Comparison of ENCODE assay signal across 1 cellular context in the genomic region with DNA sequence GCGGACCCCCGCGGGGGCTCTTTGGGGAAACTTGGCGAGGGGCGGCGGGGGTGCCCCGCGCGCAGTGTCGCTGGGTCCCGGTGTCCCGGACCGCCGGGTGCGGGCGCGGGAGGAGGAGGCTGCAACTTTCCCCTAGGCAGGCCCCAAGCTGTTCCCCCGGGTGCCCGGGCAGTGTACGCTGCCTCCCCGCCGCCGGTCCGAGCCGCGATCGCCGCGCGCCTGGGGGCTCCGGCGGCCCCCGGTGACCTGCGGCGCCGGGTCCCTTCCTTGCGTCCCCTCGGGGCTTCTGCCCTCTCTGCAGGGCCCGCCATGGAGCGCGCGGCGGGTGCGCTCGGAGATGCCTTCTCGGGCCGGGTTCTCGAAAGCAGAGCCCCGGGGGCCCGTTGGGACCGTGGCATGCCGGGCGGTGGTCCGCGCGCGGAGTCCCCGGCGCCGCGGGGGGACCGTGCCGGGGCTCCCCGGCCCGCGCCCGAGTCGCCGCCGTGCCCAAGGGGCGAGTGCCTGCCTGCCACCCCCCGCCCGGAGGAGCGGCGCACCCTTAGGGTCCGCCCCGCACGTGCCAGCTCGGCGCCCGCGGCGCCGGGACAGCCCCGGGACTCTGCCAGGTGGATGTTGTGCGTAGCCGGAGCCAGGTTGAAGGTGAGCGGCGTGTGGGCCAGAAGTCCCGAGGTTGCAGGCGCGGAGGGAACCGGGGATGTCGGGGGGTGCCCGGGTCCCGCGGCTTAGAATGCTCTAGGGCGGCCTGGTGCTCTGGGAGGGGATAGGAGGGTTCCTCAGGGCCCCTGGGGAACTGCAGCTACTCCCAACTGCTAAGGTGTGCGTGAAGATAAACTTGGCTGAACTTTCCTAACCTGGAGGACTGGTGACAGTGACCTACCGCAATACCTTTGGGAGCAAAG.
TF ChIP-seq lines count a peak whose summit lies in the region.

A gene with protein sequence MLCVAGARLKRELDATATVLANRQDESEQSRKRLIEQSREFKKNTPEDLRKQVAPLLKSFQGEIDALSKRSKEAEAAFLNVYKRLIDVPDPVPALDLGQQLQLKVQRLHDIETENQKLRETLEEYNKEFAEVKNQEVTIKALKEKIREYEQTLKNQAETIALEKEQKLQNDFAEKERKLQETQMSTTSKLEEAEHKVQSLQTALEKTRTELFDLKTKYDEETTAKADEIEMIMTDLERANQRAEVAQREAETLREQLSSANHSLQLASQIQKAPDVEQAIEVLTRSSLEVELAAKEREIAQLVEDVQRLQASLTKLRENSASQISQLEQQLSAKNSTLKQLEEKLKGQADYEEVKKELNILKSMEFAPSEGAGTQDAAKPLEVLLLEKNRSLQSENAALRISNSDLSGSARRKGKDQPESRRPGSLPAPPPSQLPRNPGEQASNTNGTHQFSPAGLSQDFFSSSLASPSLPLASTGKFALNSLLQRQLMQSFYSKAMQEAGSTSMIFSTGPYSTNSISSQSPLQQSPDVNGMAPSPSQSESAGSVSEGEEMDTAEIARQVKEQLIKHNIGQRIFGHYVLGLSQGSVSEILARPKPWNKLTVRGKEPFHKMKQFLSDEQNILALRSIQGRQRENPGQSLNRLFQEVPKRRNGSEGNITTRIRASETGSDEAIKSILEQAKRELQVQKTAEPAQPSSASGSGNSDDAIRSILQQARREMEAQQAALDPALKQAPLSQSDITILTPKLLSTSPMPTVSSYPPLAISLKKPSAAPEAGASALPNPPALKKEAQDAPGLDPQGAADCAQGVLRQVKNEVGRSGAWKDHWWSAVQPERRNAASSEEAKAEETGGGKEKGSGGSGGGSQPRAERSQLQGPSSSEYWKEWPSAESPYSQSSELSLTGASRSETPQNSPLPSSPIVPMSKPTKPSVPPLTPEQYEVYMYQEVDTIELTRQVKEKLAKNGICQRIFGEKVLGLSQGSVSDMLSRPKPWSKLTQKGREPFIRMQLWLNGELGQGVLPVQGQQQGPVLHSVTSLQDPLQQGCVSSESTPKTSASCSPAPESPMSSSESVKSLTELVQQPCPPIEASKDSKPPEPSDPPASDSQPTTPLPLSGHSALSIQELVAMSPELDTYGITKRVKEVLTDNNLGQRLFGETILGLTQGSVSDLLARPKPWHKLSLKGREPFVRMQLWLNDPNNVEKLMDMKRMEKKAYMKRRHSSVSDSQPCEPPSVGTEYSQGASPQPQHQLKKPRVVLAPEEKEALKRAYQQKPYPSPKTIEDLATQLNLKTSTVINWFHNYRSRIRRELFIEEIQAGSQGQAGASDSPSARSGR (N-terminal part only) (plus strand): TSS at position 596 of the 899 bp plus-strand sequence. CDS start 14 bp downstream, at position 610.

TF ChIP-seq in K562, 482 proteins besides CTCF, POLR2A, EP300 and RAD21 (continued from another document and continues in another):
- TF ChIP-seq, protein P1, sequence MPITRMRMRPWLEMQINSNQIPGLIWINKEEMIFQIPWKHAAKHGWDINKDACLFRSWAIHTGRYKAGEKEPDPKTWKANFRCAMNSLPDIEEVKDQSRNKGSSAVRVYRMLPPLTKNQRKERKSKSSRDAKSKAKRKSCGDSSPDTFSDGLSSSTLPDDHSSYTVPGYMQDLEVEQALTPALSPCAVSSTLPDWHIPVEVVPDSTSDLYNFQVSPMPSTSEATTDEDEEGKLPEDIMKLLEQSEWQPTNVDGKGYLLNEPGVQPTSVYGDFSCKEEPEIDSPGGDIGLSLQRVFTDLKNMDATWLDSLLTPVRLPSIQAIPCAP (CRISPR knock-in tag; IDR thresholded peaks at IDR 0.05; ENCODE audit: borderline replicate concordance) = no peak
- TF ChIP-seq FOXK2 (conservative IDR thresholded peaks at IDR 0.05 in 1 of 2, IDR thresholded peaks at IDR 0.05 in 1 of 2; ENCODE audit: low read depth in 2 of 2) (no peak; a peak in 1 of 4 replicates), SAFB (IDR thresholded peaks at IDR 0.05; ENCODE audit: borderline replicate concordance, low read depth, low read length) (no peak), MXI1 (IDR thresholded peaks at IDR 0.05; ENCODE audit: low read depth, low read length) (no peak), ZNF583 (CRISPR knock-in tag; IDR thresholded peaks at IDR 0.05) (no peak), SMAD1 (IDR thresholded peaks at IDR 0.05; ENCODE audit: low read depth, low read length, partially characterized antibody) (no peak), SRSF3 (IDR thresholded peaks at IDR 0.05; ENCODE audit: insufficient read depth, low read length) (0 out of 2 replicates have a peak, but pooled peaks have one; percentile 50), MECOM (CRISPR knock-in tag; IDR thresholded peaks at IDR 0.05) (no peak), SRSF1 (IDR thresholded peaks at IDR 0.05; ENCODE audit: low read depth, low read length) (no peak), POLR3G (IDR thresholded peaks at IDR 0.05; ENCODE audit: extremely low read depth, insufficient read length, insufficient replicate concordance) (no peak), SMC3 (conservative IDR thresholded peaks at IDR 0.05; ENCODE audit: insufficient read depth, low read depth, low read length) (0 out of 2 replicates have a peak, but pooled peaks have one; percentile 19), RBFOX2 (IDR thresholded peaks at IDR 0.05; ENCODE audit: low read depth, low read length) (peak; percentile 81), ZNF764 (CRISPR knock-in tag; IDR thresholded peaks at IDR 0.05; ENCODE audit: low read depth) (no peak), ZSCAN32 (CRISPR knock-in tag; IDR thresholded peaks at IDR 0.05) (no peak), ZNF436 (CRISPR knock-in tag; IDR thresholded peaks at IDR 0.05) (no peak), GATAD2A (IDR thresholded peaks at IDR 0.05) (no peak), YBX1 (IDR thresholded peaks at IDR 0.05) (no peak), NONO (IDR thresholded peaks at IDR 0.05; ENCODE audit: low read depth in 2 of 2, low read length in 1 of 2) (0 out of 4 replicates have a peak, but pooled peaks of 1 of the 2 experiments have one; percentile 28), ARID1B (IDR thresholded peaks at IDR 0.05) (peak; percentile 66), SREBF1 (IDR thresholded peaks at IDR 0.05; ENCODE audit: borderline replicate concordance, low read depth, low read length) (no peak), ZFX (CRISPR knock-in tag; IDR thresholded peaks at IDR 0.05) (peak; percentile 44; the same call in 1 of the 2 replicates), ATF7 (IDR thresholded peaks at IDR 0.05) (no peak), NCOR1 (IDR thresholded peaks at IDR 0.05) (0 out of 2 replicates have a peak, but pooled peaks have one; percentile 8), NCOA1 (IDR thresholded peaks at IDR 0.05; ENCODE audit: low read depth) (no peak), ZNF3 (CRISPR knock-in tag; IDR thresholded peaks at IDR 0.05) (no peak), NR2C1 (IDR thresholded peaks at IDR 0.05) (no peak), NR2C1 (tag; IDR thresholded peaks at IDR 0.05) (no peak), ZFP36 (IDR thresholded peaks at IDR 0.05; ENCODE audit: low read depth, low read length, partially characterized antibody) (no peak)
- TF ChIP-seq, protein P2, sequence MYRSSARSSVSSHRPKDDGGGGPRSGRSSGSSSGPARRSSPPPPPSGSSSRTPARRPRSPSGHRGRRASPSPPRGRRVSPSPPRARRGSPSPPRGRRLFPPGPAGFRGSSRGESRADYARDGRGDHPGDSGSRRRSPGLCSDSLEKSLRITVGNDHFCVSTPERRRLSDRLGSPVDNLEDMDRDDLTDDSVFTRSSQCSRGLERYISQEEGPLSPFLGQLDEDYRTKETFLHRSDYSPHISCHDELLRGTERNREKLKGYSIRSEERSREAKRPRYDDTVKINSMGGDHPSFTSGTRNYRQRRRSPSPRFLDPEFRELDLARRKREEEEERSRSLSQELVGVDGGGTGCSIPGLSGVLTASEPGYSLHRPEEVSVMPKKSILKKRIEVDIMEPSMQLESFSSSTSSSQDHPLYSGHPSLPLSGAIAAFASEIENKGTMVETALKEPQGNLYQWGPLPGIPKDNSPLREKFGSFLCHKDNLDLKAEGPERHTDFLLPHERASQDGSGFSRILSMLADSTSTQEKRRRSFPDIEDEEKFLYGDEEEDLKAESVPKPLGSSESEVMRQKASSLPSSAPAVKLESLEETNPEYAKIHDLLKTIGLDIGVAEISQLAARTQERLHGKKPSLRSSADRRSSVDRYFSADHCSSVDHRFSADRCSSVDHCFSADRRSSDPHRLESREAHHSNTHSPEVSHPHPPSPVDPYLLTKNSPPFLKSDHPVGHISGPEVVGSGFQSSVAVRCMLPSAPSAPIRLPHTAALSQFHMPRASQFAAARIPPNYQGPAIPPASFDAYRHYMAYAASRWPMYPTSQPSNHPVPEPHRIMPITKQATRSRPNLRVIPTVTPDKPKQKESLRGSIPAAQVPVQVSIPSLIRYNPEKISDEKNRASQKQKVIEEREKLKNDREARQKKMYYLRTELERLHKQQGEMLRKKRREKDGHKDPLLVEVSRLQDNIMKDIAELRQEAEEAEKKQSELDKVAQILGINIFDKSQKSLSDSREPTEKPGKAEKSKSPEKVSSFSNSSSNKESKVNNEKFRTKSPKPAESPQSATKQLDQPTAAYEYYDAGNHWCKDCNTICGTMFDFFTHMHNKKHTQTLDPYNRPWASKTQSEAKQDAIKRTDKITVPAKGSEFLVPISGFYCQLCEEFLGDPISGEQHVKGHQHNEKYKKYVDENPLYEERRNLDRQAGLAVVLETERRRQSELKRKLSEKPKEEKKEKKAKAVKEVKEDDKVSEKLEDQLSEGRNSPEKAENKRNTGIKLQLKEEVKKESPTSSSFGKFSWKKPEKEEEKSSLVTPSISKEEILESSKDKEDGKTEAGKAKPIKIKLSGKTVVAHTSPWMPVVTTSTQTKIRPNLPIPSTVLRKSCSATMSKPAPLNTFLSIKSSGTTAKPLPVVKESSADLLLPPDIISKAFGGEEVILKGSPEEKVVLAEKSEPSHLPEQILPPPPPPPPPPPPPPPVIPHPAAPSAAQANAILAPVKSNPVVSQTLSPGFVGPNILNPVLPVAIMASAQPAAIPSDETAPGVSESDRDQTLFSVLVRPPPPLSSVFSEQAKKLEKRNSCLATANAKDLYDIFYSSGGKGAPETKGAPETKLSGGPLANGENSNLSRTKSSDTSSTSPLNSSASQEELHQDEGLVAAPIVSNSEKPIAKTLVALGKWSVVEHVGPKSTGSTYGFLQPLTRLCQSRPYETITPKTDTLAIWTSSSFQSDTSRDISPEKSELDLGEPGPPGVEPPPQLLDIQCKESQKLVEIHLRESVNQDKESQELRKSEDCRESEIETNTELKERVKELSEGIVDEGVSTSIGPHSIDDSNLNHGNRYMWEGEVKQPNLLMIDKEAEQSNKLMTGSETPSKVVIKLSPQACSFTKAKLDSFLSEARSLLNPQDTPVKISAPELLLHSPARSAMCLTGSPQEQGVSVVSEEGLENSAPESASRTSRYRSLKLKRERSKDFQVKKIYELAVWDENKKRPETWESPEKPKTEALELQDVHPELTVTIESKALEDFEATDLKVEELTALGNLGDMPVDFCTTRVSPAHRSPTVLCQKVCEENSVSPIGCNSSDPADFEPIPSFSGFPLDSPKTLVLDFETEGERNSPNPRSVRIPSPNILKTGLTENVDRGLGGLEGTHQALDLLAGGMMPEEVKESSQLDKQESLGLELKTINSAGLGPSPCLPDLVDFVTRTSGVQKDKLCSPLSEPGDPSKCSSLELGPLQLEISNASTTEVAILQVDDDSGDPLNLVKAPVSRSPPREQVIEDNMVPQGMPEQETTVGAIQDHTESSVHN (IDR thresholded peaks at IDR 0.05; ENCODE audit: borderline replicate concordance in 1 of 2, low read depth in 1 of 2) = no peak
- TF ChIP-seq, protein P3, sequence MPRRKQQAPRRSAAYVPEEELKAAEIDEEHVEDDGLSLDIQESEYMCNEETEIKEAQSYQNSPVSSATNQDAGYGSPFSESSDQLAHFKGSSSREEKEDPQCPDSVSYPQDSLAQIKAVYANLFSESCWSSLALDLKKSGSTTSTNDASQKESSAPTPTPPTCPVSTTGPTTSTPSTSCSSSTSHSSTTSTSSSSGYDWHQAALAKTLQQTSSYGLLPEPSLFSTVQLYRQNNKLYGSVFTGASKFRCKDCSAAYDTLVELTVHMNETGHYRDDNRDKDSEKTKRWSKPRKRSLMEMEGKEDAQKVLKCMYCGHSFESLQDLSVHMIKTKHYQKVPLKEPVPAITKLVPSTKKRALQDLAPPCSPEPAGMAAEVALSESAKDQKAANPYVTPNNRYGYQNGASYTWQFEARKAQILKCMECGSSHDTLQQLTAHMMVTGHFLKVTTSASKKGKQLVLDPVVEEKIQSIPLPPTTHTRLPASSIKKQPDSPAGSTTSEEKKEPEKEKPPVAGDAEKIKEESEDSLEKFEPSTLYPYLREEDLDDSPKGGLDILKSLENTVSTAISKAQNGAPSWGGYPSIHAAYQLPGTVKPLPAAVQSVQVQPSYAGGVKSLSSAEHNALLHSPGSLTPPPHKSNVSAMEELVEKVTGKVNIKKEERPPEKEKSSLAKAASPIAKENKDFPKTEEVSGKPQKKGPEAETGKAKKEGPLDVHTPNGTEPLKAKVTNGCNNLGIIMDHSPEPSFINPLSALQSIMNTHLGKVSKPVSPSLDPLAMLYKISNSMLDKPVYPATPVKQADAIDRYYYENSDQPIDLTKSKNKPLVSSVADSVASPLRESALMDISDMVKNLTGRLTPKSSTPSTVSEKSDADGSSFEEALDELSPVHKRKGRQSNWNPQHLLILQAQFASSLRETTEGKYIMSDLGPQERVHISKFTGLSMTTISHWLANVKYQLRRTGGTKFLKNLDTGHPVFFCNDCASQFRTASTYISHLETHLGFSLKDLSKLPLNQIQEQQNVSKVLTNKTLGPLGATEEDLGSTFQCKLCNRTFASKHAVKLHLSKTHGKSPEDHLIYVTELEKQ (CRISPR knock-in tag; IDR thresholded peaks at IDR 0.05) = no peak
- TF ChIP-seq, protein P4, sequence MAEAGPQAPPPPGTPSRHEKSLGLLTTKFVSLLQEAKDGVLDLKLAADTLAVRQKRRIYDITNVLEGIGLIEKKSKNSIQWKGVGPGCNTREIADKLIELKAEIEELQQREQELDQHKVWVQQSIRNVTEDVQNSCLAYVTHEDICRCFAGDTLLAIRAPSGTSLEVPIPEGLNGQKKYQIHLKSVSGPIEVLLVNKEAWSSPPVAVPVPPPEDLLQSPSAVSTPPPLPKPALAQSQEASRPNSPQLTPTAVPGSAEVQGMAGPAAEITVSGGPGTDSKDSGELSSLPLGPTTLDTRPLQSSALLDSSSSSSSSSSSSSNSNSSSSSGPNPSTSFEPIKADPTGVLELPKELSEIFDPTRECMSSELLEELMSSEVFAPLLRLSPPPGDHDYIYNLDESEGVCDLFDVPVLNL (CRISPR knock-in tag; IDR thresholded peaks at IDR 0.05; ENCODE audit: low read depth) = no peak
- TF ChIP-seq, protein P5, sequence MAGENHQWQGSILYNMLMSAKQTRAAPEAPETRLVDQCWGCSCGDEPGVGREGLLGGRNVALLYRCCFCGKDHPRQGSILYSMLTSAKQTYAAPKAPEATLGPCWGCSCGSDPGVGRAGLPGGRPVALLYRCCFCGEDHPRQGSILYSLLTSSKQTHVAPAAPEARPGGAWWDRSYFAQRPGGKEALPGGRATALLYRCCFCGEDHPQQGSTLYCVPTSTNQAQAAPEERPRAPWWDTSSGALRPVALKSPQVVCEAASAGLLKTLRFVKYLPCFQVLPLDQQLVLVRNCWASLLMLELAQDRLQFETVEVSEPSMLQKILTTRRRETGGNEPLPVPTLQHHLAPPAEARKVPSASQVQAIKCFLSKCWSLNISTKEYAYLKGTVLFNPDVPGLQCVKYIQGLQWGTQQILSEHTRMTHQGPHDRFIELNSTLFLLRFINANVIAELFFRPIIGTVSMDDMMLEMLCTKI (IDR thresholded peaks at IDR 0.05; ENCODE audit: partially characterized antibody) = no peak
